In the genomic region with DNA sequence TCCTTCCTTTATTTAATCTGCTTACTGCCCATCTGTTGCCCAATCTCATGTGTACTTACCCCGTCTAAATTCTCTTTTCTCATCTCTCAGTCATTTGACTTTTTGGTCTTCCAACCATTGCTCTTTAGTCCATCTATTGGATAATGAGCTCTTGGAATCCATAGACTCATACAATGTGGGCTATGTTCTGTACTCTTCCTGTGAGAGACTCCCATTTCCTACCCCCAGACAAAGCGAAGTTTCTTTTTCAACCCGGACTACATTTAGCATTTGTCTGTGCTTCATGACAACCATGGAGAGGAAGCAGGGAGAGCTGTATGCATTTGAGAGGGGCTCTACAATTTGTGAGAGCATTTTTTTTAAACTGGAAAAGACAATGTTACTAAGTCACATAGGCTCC, we compare ENCODE assay signal across 18 cellular contexts. TPM values are rescaled to one million over a fixed set of nuclear protein-coding genes. Genes with fewer than 3 reads are reported as not detected.
DNase-seq lines count a peak whose midpoint lies in the region; ATAC-seq and TF ChIP-seq lines count a peak whose summit lies in the region.
"Had no signal": no experiment of that assay in that cellular context is flagged by ENCODE, and none has a peak within 500 bp of the region (broad histone marks: within the 10 kb centered on the region; RNA-seq: fewer than 3 reads in every experiment).

No MANE protein-coding gene starts in this region.

- H3K27me3 ChIP-seq in right cardiac atrium (ENCODE audit: control insufficient read depth, insufficient read depth): no peaks in the 10 kb centered on the region
- peaks cover 0 to 7% (median 0%) of the 10 kb centered on the region in 9 donors for H3K27me3 ChIP-seq in heart left ventricle
- no peaks in the 10 kb centered on the region for H3K27me3 ChIP-seq in upper lobe of left lung
- H3K27me3 ChIP-seq: MG63 had no signal

- no peak for ATAC-seq in right cardiac atrium
- no peak for ATAC-seq in heart left ventricle
- no peak for ATAC-seq in activated B cell treated with CpG ODN at 0.5 μM for 24 hours (ENCODE audit: low read depth)
- no peak for ATAC-seq in HG02885 (IDR thresholded peaks at IDR 0.05; ENCODE audit: poor library complexity, unreplicated experiment)
- no peak for ATAC-seq in upper lobe of left lung (ENCODE audit: low FRiP score in 2 of 2)

- H3K4me3 ChIP-seq in right cardiac atrium (ENCODE audit: low read length): no peak overlapping the region
- no peak overlapping the region for H3K4me3 ChIP-seq in heart left ventricle
- no peak overlapping the region for H3K4me3 ChIP-seq in upper lobe of left lung
- H3K4me3 ChIP-seq: MG63 had no signal

- TF ChIP-seq CTCF in heart left ventricle (IDR thresholded peaks at IDR 0.05) (no peak), activated B cell treated with CpG ODN at 0.5 μM for 24 hours (IDR thresholded peaks at IDR 0.05) (no peak), neural crest cell (conservative IDR thresholded peaks at IDR 0.05) (no peak), upper lobe of left lung (IDR thresholded peaks at IDR 0.05) (no peak), GM10266 (IDR thresholded peaks at IDR 0.05; ENCODE audit: control insufficient read depth, insufficient read depth, low read depth, missing control alignments) (no peak)

- intact Hi-C loops in right cardiac atrium (cut with DNase I) (loop anchor here (2.0 to 10.0 kb wide), 4 partner anchors 98 to 179 kb away; no protein-coding TSS in a partner anchor), heart left ventricle (cut with DNase I) (loop anchor here (2.0 to 10.0 kb wide), 10 partner anchors 51 to 250 kb away; no protein-coding TSS in a partner anchor), activated B cell treated with CpG ODN at 0.5 μM for 24 hours (cut with micrococcal nuclease) (no loop called here)

- no peak overlapping the region for H3K4me3 Mint-ChIP-seq in activated B cell treated with CpG ODN at 0.5 μM for 24 hours
- peak overlapping the region; percentile 4 for H3K4me3 Mint-ChIP-seq in neural crest cell
- H3K4me3 Mint-ChIP-seq: HFFc6 had no signal

- H3K36me3 ChIP-seq in heart left ventricle (no peaks in the 10 kb centered on the region), upper lobe of left lung (no peaks in the 10 kb centered on the region)
- H3K36me3 ChIP-seq: MG63 had no signal

- H3K4me1 ChIP-seq in right cardiac atrium (ENCODE audit: control insufficient read depth, insufficient read depth, low read length): peaks cover 2% of the 10 kb centered on the region
- H3K4me1 ChIP-seq in heart left ventricle: peaks cover 0 to 25% (median 9%) of the 10 kb centered on the region in 12 donors
- peaks cover 0 to 9% (median 5%) of the 10 kb centered on the region in 4 donors for H3K4me1 ChIP-seq in upper lobe of left lung

- no peaks in the 10 kb centered on the region for H3K9me3 Mint-ChIP-seq in activated B cell treated with CpG ODN at 0.5 μM for 24 hours
- no peaks in the 10 kb centered on the region for H3K9me3 Mint-ChIP-seq in neural crest cell
- H3K9me3 Mint-ChIP-seq: HFFc6 had no signal

- H3K27ac ChIP-seq in right cardiac atrium (ENCODE audit: low read length) (peak overlapping the region; percentile 18), heart left ventricle (peak overlapping the region in 2 of 12 donors; percentile 1 to 19), upper lobe of left lung (no peak overlapping the region)

- TF ChIP-seq POLR2A in heart left ventricle (IDR thresholded peaks at IDR 0.05) (no peak), upper lobe of left lung (IDR thresholded peaks at IDR 0.05) (no peak)

- no peaks in the 10 kb centered on the region for H3K27me3 Mint-ChIP-seq in activated B cell treated with CpG ODN at 0.5 μM for 24 hours
- H3K27me3 Mint-ChIP-seq in neural crest cell (ENCODE audit: low read depth): no peaks in the 10 kb centered on the region

- H3K36me3 Mint-ChIP-seq in activated B cell treated with CpG ODN at 0.5 μM for 24 hours (ENCODE audit: low read depth): peaks cover 4% of the 10 kb centered on the region
- no peaks in the 10 kb centered on the region for H3K36me3 Mint-ChIP-seq in neural crest cell (ENCODE audit: low read depth)

- H3K9me3 ChIP-seq in right cardiac atrium (ENCODE audit: control insufficient read depth, low read length) (no peaks in the 10 kb centered on the region), heart left ventricle (no peaks in the 10 kb centered on the region), upper lobe of left lung (no peaks in the 10 kb centered on the region)
- H3K9me3 ChIP-seq: MG63 had no signal

- no peak for TF ChIP-seq EP300 in upper lobe of left lung (IDR thresholded peaks at IDR 0.05)

- DNase-seq in right cardiac atrium (no peak), heart left ventricle (no peak), activated B cell treated with CpG ODN at 0.5 μM for 24 hours (no peak), neural crest cell (ENCODE audit: low read depth, low spot score) (no peak), D341Med (ENCODE audit: low spot score) (no peak), upper lobe of left lung (no peak), GM10266 (ENCODE audit: extremely low spot score) (no peak)
- DNase-seq: C1 segment of cervical spinal cord, EL, HFFc6, Karpas-422, MG63, NCI-H1092, NCI-H146, NCI-H2081, NCI-H510A, SHP77 had no signal

- peak overlapping the region; percentile 1 for H3K27ac Mint-ChIP-seq in activated B cell treated with CpG ODN at 0.5 μM for 24 hours
- H3K27ac Mint-ChIP-seq in neural crest cell (ENCODE audit: unreplicated experiment): peak overlapping the region; percentile 0
- H3K27ac Mint-ChIP-seq: HFFc6 had no signal

- 62% methylated on average over 3 of the region's 3 CpGs for WGBS in right cardiac atrium
- WGBS in heart left ventricle, 4 donors: 50 to 71% (median 58%) methylated on average over 3 of the region's 3 CpGs
- WGBS in upper lobe of left lung, 2 donors: 50 to 55% methylated on average over 3 of the region's 3 CpGs

- CTCF ChIA-PET in activated B cell treated with CpG ODN at 0.5 μM for 24 hours (lab: Charles Lee): interaction anchor here (1.1 to 1.7 kb wide), 3 partner anchors 106 to 171 kb away, joined by 4 to 7 read pairs (median 5); no protein-coding TSS in a partner anchor

- POLR2A ChIA-PET in activated B cell treated with CpG ODN at 0.5 μM for 24 hours (lab: Charles Lee): interaction anchor here (1.5 kb wide), 1 partner anchor 172 kb away, joined by 3 read pairs; no protein-coding TSS in a partner anchor

- peaks cover 73% of the 10 kb centered on the region for H3K4me1 Mint-ChIP-seq in activated B cell treated with CpG ODN at 0.5 μM for 24 hours
- H3K4me1 Mint-ChIP-seq in neural crest cell: peaks cover 46% of the 10 kb centered on the region

RNA-seq across cellular contexts. Expression of a gene that starts 4.0 kb away (rescaled TPM):
- total RNA-seq in right cardiac atrium: 1 to 10 TPM; 5.9 to 8.6 (median 6.7) TPM
- polyA plus RNA-seq in right cardiac atrium: 4.5 TPM
- total RNA-seq in heart left ventricle: 10 to 100 TPM in 4 of 9 donors, 1 to 10 TPM in 5; 6.7 to 12.4 (median 9.1) TPM
- polyA plus RNA-seq in heart left ventricle: 1 to 10 TPM; 3.8 to 6.2 TPM
- 3.1 and 4.9 TPM in 2 replicates for total RNA-seq in activated B cell treated with CpG ODN at 0.5 μM for 24 hours
- total RNA-seq in neural crest cell: 21.6 and 22.6 TPM in 2 replicates
- total RNA-seq in upper lobe of left lung: 10 to 100 TPM in 5 of 6 donors, 1 to 10 TPM in 1; 8.7 to 44.9 (median 23.6) TPM
